Comparison of ENCODE assay signal across 18 cellular contexts in the genomic region with DNA sequence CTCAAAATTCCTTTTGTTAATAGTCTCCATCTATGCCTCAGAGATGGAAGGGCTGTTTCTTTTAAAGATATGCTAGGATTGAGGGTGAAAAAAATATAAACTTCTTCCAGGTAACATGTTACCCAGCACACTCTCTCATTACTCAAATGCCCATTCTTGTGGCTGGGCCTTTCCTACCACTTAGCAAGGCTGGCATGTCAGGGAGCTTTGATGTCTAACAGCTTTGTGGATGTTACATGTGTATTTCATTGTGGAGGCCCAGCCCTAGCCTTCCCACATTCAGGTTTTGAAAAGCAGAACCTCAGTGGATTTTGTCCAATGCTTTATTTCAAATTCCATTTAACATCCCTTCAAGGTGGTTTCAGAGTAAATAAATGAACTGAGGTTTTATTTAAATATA.
A peak's percentile ranks its signal among the peaks of the same experiment; 100 is the strongest.
DNase-seq lines count a peak whose midpoint lies in the region; ATAC-seq and TF ChIP-seq lines count a peak whose summit lies in the region.
"Had no signal": no experiment of that assay in that cellular context is flagged by ENCODE, and none has a peak within 500 bp of the region (broad histone marks: within the 10 kb centered on the region; RNA-seq: fewer than 3 reads in every experiment).

No MANE protein-coding gene starts in this region.

- no peaks in the 10 kb centered on the region for H3K27me3 ChIP-seq in heart left ventricle
- no peaks in the 10 kb centered on the region for H3K27me3 ChIP-seq in gastroesophageal sphincter

- intact Hi-C loops in activated CD4-positive, alpha-beta T cell treated with anti-CD3 and anti-CD28 coated beads for 36 hours (cut with DNase I, micrococcal nuclease), result no loop called here
- intact Hi-C loops in heart left ventricle (cut with DNase I), result no loop called here

- POLR2A ChIA-PET in activated CD4-positive, alpha-beta T cell treated with anti-CD3 and anti-CD28 coated beads for 36 hours (lab: Charles Lee), result no interaction called here
- POLR2A ChIA-PET in WTC11 (lab: Charles Lee), result no interaction called here

- no peak overlapping the region for H3K4me3 ChIP-seq in heart left ventricle
- H3K4me3 ChIP-seq in gastroesophageal sphincter, result no peak overlapping the region

- no peak for TF ChIP-seq CTCF in WTC11 (IDR thresholded peaks at IDR 0.05)
- TF ChIP-seq CTCF in nephron progenitor cell (IDR thresholded peaks at IDR 0.05), result no peak
- TF ChIP-seq CTCF in heart left ventricle (IDR thresholded peaks at IDR 0.05), result no peak
- no peak for TF ChIP-seq CTCF in gastroesophageal sphincter (IDR thresholded peaks at IDR 0.05)

- no peaks in the 10 kb centered on the region for H3K27me3 Mint-ChIP-seq in activated CD4-positive, alpha-beta T cell treated with anti-CD3 and anti-CD28 coated beads for 36 hours
- H3K27me3 Mint-ChIP-seq in WTC11 (ENCODE audit: low read depth), result no peaks in the 10 kb centered on the region
- H3K27me3 Mint-ChIP-seq in nephron progenitor cell (ENCODE audit: low read depth, poor library complexity), result no peaks in the 10 kb centered on the region
- H3K27me3 Mint-ChIP-seq: CD4-positive, alpha-beta memory T cell had no signal

- H3K9me3 Mint-ChIP-seq in activated CD4-positive, alpha-beta T cell treated with anti-CD3 and anti-CD28 coated beads for 36 hours (ENCODE audit: low read depth), result no peaks in the 10 kb centered on the region
- H3K9me3 Mint-ChIP-seq in WTC11 (no peaks in the 10 kb centered on the region), nephron progenitor cell (no peaks in the 10 kb centered on the region)

- no peak overlapping the region for H3K27ac Mint-ChIP-seq in activated CD4-positive, alpha-beta T cell treated with anti-CD3 and anti-CD28 coated beads for 36 hours
- H3K27ac Mint-ChIP-seq in WTC11 (no peak overlapping the region), nephron progenitor cell (peak overlapping the region; percentile 51)
- H3K27ac Mint-ChIP-seq: CD4-positive, alpha-beta memory T cell had no signal

- peak; percentile 33 for ATAC-seq in activated CD4-positive, alpha-beta T cell treated with anti-CD3 and anti-CD28 coated beads for 36 hours
- ATAC-seq in WTC11 (no peak), heart left ventricle (no peak), gastroesophageal sphincter (no peak)

- in situ Hi-C loops in KBM-7 (cut with MboI; ENCODE audit: low pct_unique_long_range_greater_than_20kb, low sequenced_read_pairs), result no loop called here

- H3K27ac ChIP-seq in heart left ventricle, result no peak overlapping the region
- no peak overlapping the region for H3K27ac ChIP-seq in gastroesophageal sphincter

- H3K4me1 Mint-ChIP-seq in activated CD4-positive, alpha-beta T cell treated with anti-CD3 and anti-CD28 coated beads for 36 hours, result peaks cover 3% of the 10 kb centered on the region
- H3K4me1 Mint-ChIP-seq in WTC11 (peaks cover 10% of the 10 kb centered on the region), nephron progenitor cell (peaks cover 12% of the 10 kb centered on the region)

- DNase-seq in activated CD4-positive, alpha-beta T cell treated with anti-CD3 and anti-CD28 coated beads for 36 hours, result peak; percentile 19
- no peak for DNase-seq in activated CD4-positive, alpha-beta T cell treated with anti-CD3 and anti-CD28 coated beads for 48 hours
- peak; percentile 3 for DNase-seq in KBM-7
- DNase-seq in WTC11 (ENCODE audit: low spot score), result no peak
- DNase-seq in nephron progenitor cell, result no peak
- no peak for DNase-seq in NCI-H2196 (lab: John Stamatoyannopoulos, UW; ENCODE audit: unreplicated experiment)
- no peak for DNase-seq in heart left ventricle
- DNase-seq: C1 segment of cervical spinal cord; Calu3; CD4-positive, alpha-beta memory T cell; COR-L47; DMS53; DMS79 treated with DMSO at 0.1 percent for 48 hours; GF-D8; GOT3; H7; HCEC 1CT had no signal

- H3K4me1 ChIP-seq in heart left ventricle (no peaks in the 10 kb centered on the region), gastroesophageal sphincter (no peaks in the 10 kb centered on the region)

- no peaks in the 10 kb centered on the region for H3K9me3 ChIP-seq in heart left ventricle
- no peaks in the 10 kb centered on the region for H3K9me3 ChIP-seq in gastroesophageal sphincter

- no peak for TF ChIP-seq POLR2A in heart left ventricle (IDR thresholded peaks at IDR 0.05)
- TF ChIP-seq POLR2A in gastroesophageal sphincter (IDR thresholded peaks at IDR 0.05), result no peak

- no peaks in the 10 kb centered on the region for H3K36me3 Mint-ChIP-seq in activated CD4-positive, alpha-beta T cell treated with anti-CD3 and anti-CD28 coated beads for 36 hours (ENCODE audit: low read depth)
- H3K36me3 Mint-ChIP-seq in WTC11 (no peaks in the 10 kb centered on the region), nephron progenitor cell (ENCODE audit: low read depth) (no peaks in the 10 kb centered on the region)
- H3K36me3 Mint-ChIP-seq: CD4-positive, alpha-beta memory T cell had no signal

- no peaks in the 10 kb centered on the region for H3K36me3 ChIP-seq in heart left ventricle
- H3K36me3 ChIP-seq in gastroesophageal sphincter, result no peaks in the 10 kb centered on the region

- TF ChIP-seq EP300 in gastroesophageal sphincter (IDR thresholded peaks at IDR 0.05), result no peak

- no peak overlapping the region for H3K4me3 Mint-ChIP-seq in activated CD4-positive, alpha-beta T cell treated with anti-CD3 and anti-CD28 coated beads for 36 hours
- H3K4me3 Mint-ChIP-seq in WTC11 (no peak overlapping the region), nephron progenitor cell (no peak overlapping the region)
- H3K4me3 Mint-ChIP-seq: CD4-positive, alpha-beta memory T cell had no signal

- CTCF ChIA-PET in activated CD4-positive, alpha-beta T cell treated with anti-CD3 and anti-CD28 coated beads for 36 hours (lab: Charles Lee), result no interaction called here
- CTCF ChIA-PET in WTC11 (lab: Charles Lee), result interaction anchor here (0.6 kb wide), 1 partner anchor 193 kb away, joined by 4 read pairs; no protein-coding TSS in a partner anchor

TF ChIP-seq in WTC11, 78 proteins besides CTCF, POLR2A, EP300 and RAD21:
- TF ChIP-seq HMGA2 (CRISPR knock-in tag; IDR thresholded peaks at IDR 0.05), result peak; percentile 80
- TF ChIP-seq TEAD4 (CRISPR knock-in tag; IDR thresholded peaks at IDR 0.05), result no peak
- TF ChIP-seq CBFB (CRISPR knock-in tag; IDR thresholded peaks at IDR 0.05; ENCODE audit: low read depth), result no peak

Comparison
In these comparisons a context has a peak if more than half of its experiments do, and no peak if none do; other contexts are left out.
1. DNase-seq: peak in activated CD4-positive, alpha-beta T cell treated with anti-CD3 and anti-CD28 coated beads for 36 hours (single experiment) and KBM-7 (single experiment); none in activated CD4-positive, alpha-beta T cell treated with anti-CD3 and anti-CD28 coated beads for 48 hours (single experiment), WTC11 (single experiment), nephron progenitor cell (single experiment), NCI-H2196 (single experiment) and heart left ventricle (0 of 5).